In the genomic region with DNA sequence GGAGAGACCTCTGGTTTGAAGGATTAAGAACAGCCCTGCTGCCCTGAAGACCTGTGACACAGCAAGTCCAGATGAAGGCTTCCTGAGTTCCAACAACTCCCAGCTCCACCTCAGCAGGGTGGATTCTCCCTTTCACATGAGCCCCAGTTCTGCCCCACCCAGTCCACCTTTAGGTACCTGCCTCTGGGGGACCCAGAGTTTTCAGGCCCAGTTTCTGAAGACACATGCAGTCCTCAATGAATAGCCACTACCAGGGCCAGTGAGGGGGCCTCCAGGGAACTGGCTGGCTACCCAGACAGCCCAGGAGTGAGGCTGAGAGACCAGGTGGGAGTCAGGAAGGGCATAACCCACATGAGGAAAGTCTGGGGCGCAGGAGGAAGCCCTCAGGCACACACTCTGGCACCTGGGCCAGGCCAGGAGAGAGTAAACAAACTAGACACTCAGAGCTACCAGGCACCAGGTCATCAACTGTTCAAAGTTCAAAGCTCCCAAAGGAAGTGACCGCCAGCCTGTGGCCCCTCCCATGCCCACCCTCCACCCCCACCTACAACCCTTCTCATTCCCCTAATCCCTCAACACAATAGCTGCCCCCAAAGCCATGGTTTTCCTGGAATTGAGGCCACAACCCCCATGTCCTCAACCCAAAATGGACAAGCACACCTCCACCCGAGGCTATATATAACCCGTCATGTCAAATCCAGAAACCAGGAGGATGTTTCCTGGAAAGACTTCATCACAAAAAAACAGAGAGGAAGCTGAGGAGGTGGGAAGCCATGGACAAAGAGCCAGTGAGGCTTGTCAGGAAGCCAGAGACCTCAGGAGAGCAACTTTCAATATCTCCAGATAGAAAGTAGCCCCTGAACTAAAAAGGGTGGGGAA, we compare ENCODE assay signal across 1 cellular context.
A peak's percentile ranks its signal among the peaks of the same experiment; 100 is the strongest.
TF ChIP-seq lines count a peak whose summit lies in the region.

No MANE protein-coding gene starts in this region.

TF ChIP-seq in K562, 482 proteins besides CTCF, POLR2A, EP300 and RAD21 (continued from another document):
- TF ChIP-seq, protein P1, sequence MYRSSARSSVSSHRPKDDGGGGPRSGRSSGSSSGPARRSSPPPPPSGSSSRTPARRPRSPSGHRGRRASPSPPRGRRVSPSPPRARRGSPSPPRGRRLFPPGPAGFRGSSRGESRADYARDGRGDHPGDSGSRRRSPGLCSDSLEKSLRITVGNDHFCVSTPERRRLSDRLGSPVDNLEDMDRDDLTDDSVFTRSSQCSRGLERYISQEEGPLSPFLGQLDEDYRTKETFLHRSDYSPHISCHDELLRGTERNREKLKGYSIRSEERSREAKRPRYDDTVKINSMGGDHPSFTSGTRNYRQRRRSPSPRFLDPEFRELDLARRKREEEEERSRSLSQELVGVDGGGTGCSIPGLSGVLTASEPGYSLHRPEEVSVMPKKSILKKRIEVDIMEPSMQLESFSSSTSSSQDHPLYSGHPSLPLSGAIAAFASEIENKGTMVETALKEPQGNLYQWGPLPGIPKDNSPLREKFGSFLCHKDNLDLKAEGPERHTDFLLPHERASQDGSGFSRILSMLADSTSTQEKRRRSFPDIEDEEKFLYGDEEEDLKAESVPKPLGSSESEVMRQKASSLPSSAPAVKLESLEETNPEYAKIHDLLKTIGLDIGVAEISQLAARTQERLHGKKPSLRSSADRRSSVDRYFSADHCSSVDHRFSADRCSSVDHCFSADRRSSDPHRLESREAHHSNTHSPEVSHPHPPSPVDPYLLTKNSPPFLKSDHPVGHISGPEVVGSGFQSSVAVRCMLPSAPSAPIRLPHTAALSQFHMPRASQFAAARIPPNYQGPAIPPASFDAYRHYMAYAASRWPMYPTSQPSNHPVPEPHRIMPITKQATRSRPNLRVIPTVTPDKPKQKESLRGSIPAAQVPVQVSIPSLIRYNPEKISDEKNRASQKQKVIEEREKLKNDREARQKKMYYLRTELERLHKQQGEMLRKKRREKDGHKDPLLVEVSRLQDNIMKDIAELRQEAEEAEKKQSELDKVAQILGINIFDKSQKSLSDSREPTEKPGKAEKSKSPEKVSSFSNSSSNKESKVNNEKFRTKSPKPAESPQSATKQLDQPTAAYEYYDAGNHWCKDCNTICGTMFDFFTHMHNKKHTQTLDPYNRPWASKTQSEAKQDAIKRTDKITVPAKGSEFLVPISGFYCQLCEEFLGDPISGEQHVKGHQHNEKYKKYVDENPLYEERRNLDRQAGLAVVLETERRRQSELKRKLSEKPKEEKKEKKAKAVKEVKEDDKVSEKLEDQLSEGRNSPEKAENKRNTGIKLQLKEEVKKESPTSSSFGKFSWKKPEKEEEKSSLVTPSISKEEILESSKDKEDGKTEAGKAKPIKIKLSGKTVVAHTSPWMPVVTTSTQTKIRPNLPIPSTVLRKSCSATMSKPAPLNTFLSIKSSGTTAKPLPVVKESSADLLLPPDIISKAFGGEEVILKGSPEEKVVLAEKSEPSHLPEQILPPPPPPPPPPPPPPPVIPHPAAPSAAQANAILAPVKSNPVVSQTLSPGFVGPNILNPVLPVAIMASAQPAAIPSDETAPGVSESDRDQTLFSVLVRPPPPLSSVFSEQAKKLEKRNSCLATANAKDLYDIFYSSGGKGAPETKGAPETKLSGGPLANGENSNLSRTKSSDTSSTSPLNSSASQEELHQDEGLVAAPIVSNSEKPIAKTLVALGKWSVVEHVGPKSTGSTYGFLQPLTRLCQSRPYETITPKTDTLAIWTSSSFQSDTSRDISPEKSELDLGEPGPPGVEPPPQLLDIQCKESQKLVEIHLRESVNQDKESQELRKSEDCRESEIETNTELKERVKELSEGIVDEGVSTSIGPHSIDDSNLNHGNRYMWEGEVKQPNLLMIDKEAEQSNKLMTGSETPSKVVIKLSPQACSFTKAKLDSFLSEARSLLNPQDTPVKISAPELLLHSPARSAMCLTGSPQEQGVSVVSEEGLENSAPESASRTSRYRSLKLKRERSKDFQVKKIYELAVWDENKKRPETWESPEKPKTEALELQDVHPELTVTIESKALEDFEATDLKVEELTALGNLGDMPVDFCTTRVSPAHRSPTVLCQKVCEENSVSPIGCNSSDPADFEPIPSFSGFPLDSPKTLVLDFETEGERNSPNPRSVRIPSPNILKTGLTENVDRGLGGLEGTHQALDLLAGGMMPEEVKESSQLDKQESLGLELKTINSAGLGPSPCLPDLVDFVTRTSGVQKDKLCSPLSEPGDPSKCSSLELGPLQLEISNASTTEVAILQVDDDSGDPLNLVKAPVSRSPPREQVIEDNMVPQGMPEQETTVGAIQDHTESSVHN (IDR thresholded peaks at IDR 0.05; ENCODE audit: borderline replicate concordance in 1 of 2, low read depth in 1 of 2) = no peak
- TF ChIP-seq PTBP1 (IDR thresholded peaks at IDR 0.05; ENCODE audit: low read depth, low read length) = no peak
- TF ChIP-seq TBP (optimal IDR thresholded peaks at IDR 0.05; ENCODE audit: low read depth, low read length) = peak; percentile 41
- no peak for TF ChIP-seq HSF4 (CRISPR knock-in tag; IDR thresholded peaks at IDR 0.05; ENCODE audit: borderline replicate concordance)
- no peak for TF ChIP-seq CREM (IDR thresholded peaks at IDR 0.05; ENCODE audit: low read depth)
- TF ChIP-seq YBX1 (IDR thresholded peaks at IDR 0.05) = no peak
